Comparison of ENCODE assay signal across 9 cellular contexts in genomic region chr6:111727798-111728197, GRCh38.
DNase-seq lines count a peak whose midpoint lies in the region; ATAC-seq and TF ChIP-seq lines count a peak whose summit lies in the region.
"Had no signal": no experiment of that assay in that cellular context is flagged by ENCODE, and none has a peak within 500 bp of the region (broad histone marks: within the 10 kb centered on the region; RNA-seq: fewer than 3 reads in every experiment).

No MANE protein-coding gene starts in this region.

- H4K20me1 ChIP-seq in DND-41 (ENCODE audit: insufficient read depth, low read length): peaks cover 23% of the 10 kb centered on the region; the same call in 1 of the 2 replicates
- H4K20me1 ChIP-seq in IMR-90 (ENCODE audit: insufficient read depth, low read length): no peaks in the 10 kb centered on the region

- intact Hi-C loops in IMR-90 (cut with micrococcal nuclease) (loop anchor here (10.0 kb wide), 1 partner anchor 77 kb away; no protein-coding TSS in a partner anchor), sigmoid colon (cut with DNase I) (no loop called here)

- no peak overlapping the region for H2AK9ac ChIP-seq in IMR-90 (replicated peaks; ENCODE audit: low read depth, low read length, poor library complexity)

- H2AFZ ChIP-seq in DND-41 (ENCODE audit: low read depth, low read length) (no peak overlapping the region), IMR-90 (replicated peaks; ENCODE audit: low read length, poor library complexity) (no peak overlapping the region)

- peaks cover 78 to 84% of the 10 kb centered on the region in 2 donors for H3K4me1 Mint-ChIP-seq in natural killer cell treated with Interleukin-12 subunit alpha and Interleukin-12 subunit beta and Interleukin-15 and Interleukin-18, amount 100 ng/mL, for 72 hours (ENCODE audit: low read depth in 2 of 2)

- H2BK20ac ChIP-seq in IMR-90 (ENCODE audit: low read depth, low read length): no peak overlapping the region

- no peak overlapping the region for H3K4me3 Mint-ChIP-seq in natural killer cell treated with Interleukin-12 subunit alpha and Interleukin-12 subunit beta and Interleukin-15 and Interleukin-18, amount 100 ng/mL, for 72 hours

- H3K79me1 ChIP-seq in IMR-90 (ENCODE audit: low read depth in 1 of 2, low read length in 2 of 2): peaks cover 6 to 9% of the 10 kb centered on the region in 2 experiments; a peak in 3 of 4 replicates

- no peak overlapping the region for H2BK15ac ChIP-seq in IMR-90 (ENCODE audit: low read depth, low read length)

- in situ Hi-C loops in IMR-90 (cut with MboI; ENCODE audit: low sequenced_read_pairs): no loop called here

- no TSS peak for BruUV-seq in IMR-90 (replicated peaks; lab: Mats Ljungman, UMichigan)

- no peaks in the 10 kb centered on the region for H3K9me3 Mint-ChIP-seq in natural killer cell treated with Interleukin-12 subunit alpha and Interleukin-12 subunit beta and Interleukin-15 and Interleukin-18, amount 100 ng/mL, for 72 hours

- no peak overlapping the region for H3K23ac ChIP-seq in IMR-90 (ENCODE audit: low read depth, low read length)

- no peak overlapping the region for H4K91ac ChIP-seq in IMR-90 (ENCODE audit: insufficient read depth, low read depth, low read length)

- H4K8ac ChIP-seq in IMR-90 (ENCODE audit: low read depth in 2 of 2, low read length in 2 of 2): no peak overlapping the region

- H3K36me3 Mint-ChIP-seq in natural killer cell treated with Interleukin-12 subunit alpha and Interleukin-12 subunit beta and Interleukin-15 and Interleukin-18, amount 100 ng/mL, for 72 hours: peaks cover 11% of the 10 kb centered on the region

- DNase-seq in DND-41: no peak
- DNase-seq in IMR-90: peak; percentile 20
- DNase-seq in cardiac fibroblast (ENCODE audit: low read depth in 2 of 2): peak; percentile 55 to 67
- no peak for DNase-seq in natural killer cell treated with Interleukin-12 subunit alpha and Interleukin-12 subunit beta and Interleukin-15 and Interleukin-18, amount 100 ng/mL, for 72 hours (ENCODE audit: low spot score)
- no peak for DNase-seq in activated gamma-delta T cell (lab: John Stamatoyannopoulos, UW)
- DNase-seq in sigmoid colon: no peak
- DNase-seq: activated effector memory CD4-positive, alpha-beta T cell treated with Interleukin-2 at 50 U/mL for 16 hours; stimulated activated CD4-positive, alpha-beta T cell treated with anti-CD3 and anti-CD28 coated beads, Interleukin-2, amount 100 ng/mL, for 24 hours had no signal

- ATAC-seq in DND-41 (ENCODE audit: insufficient read depth, low read depth) (no peak), IMR-90 (ENCODE audit: low read depth) (no peak), GM21737 (IDR thresholded peaks at IDR 0.05; ENCODE audit: unreplicated experiment) (no peak)
- ATAC-seq in natural killer cell treated with Interleukin-12 subunit alpha and Interleukin-12 subunit beta and Interleukin-15 and Interleukin-18, amount 100 ng/mL, for 72 hours: no peak

- no peak for TF ChIP-seq POLR2A in IMR-90 (IDR thresholded peaks at IDR 0.05; ENCODE audit: low read depth, low read length)
- no peak for TF ChIP-seq POLR2A in sigmoid colon (IDR thresholded peaks at IDR 0.05)

- dilution Hi-C loops in IMR-90 (cut with HindIII; ENCODE audit: low sequenced_read_pairs, unreplicated experiment): no loop called here

- H2BK5ac ChIP-seq in IMR-90 (ENCODE audit: low read depth, low read length, poor library complexity, severe bottlenecking): no peak overlapping the region

- TF ChIP-seq CTCF in DND-41 (IDR thresholded peaks at IDR 0.05; ENCODE audit: borderline replicate concordance, extremely low read depth, low read length, poor library complexity, severe bottlenecking) (peak; percentile 44), IMR-90 (conservative IDR thresholded peaks at IDR 0.05; ENCODE audit: low read depth, low read length) (0 out of 2 replicates have a peak, but pooled peaks have one; percentile 22), cardiac fibroblast (IDR thresholded peaks at IDR 0.05; ENCODE audit: low read depth, low read length) (peak; percentile 48), sigmoid colon (IDR thresholded peaks at IDR 0.05) (peak in 1 of 4 experiments; percentile 31)

- no peak overlapping the region for H2BK120ac ChIP-seq in IMR-90 (ENCODE audit: low read depth, low read length)

- POLR2A ChIA-PET in IMR-90 (lab: Charles Lee; ENCODE audit: unreplicated experiment): no interaction called here

- H3K4me1 ChIP-seq in DND-41 (ENCODE audit: insufficient read depth, low read length): no peaks in the 10 kb centered on the region; the same call in 1 of the 2 replicates
- H3K4me1 ChIP-seq in IMR-90 (ENCODE audit: control insufficient read depth, insufficient read depth, low read length): peaks cover 4% of the 10 kb centered on the region
- H3K4me1 ChIP-seq in sigmoid colon: peaks cover 0 to 24% (median 3%) of the 10 kb centered on the region in 4 donors

- H3K9ac ChIP-seq in DND-41 (ENCODE audit: low read depth, low read length) (no peak overlapping the region), IMR-90 (ENCODE audit: low read depth, low read length) (no peak overlapping the region)

- no CpG with 5 or more reads among the region's 3 CpGs for WGBS in IMR-90 (ENCODE audit: extremely low coverage in 2 of 2, insufficient read length in 1 of 2), 2 experiments
- WGBS in sigmoid colon, 2 donors: 91 to 95% methylated on average over 3 of the region's 3 CpGs

- H4K5ac ChIP-seq in IMR-90 (ENCODE audit: low read depth, low read length): no peak overlapping the region

- no peak overlapping the region for H3K14ac ChIP-seq in IMR-90 (replicated peaks; ENCODE audit: low read depth, low read length)

- no peaks in the 10 kb centered on the region for H3K27me3 ChIP-seq in DND-41 (ENCODE audit: insufficient read depth, low read length, poor library complexity)
- H3K27me3 ChIP-seq in IMR-90 (ENCODE audit: control insufficient read depth, insufficient read depth, low read length): no peaks in the 10 kb centered on the region
- H3K27me3 ChIP-seq in sigmoid colon: no peaks in the 10 kb centered on the region

- peaks cover 4% of the 10 kb centered on the region; the same call in 1 of the 2 replicates for H3K36me3 ChIP-seq in DND-41 (ENCODE audit: insufficient read depth, low read length)
- peaks cover 2% of the 10 kb centered on the region; the same call in 1 of the 2 replicates for H3K36me3 ChIP-seq in IMR-90 (ENCODE audit: control insufficient read depth, insufficient read depth, low read length)
- H3K36me3 ChIP-seq in sigmoid colon: no peaks in the 10 kb centered on the region

- H3K27ac Mint-ChIP-seq in natural killer cell treated with Interleukin-12 subunit alpha and Interleukin-12 subunit beta and Interleukin-15 and Interleukin-18, amount 100 ng/mL, for 72 hours: peak overlapping the region; percentile 85 to 95

- no peak overlapping the region for H3K56ac ChIP-seq in IMR-90 (ENCODE audit: extremely low read depth, insufficient read depth, low read length)

- no peak overlapping the region for H3K18ac ChIP-seq in IMR-90 (ENCODE audit: low read depth, low read length)

- CTCF ChIA-PET in IMR-90 (lab: Yijun Ruan, JAX): no interaction called here

- peaks cover 46% of the 10 kb centered on the region for H3K79me2 ChIP-seq in DND-41 (ENCODE audit: insufficient read depth, low read length)

- H3K4me3 ChIP-seq in DND-41 (ENCODE audit: low read depth in 1 of 2, low read length in 2 of 2) (no peak overlapping the region), IMR-90 (ENCODE audit: insufficient read depth, low read depth, low read length) (no peak overlapping the region), cardiac fibroblast (replicated peaks in 1 of 2; ENCODE audit: low read depth in 2 of 2, low read length in 2 of 2) (no peak overlapping the region), sigmoid colon (no peak overlapping the region)

- H3K27ac ChIP-seq in DND-41 (ENCODE audit: low read length): no peak overlapping the region
- H3K27ac ChIP-seq in IMR-90 (ENCODE audit: insufficient read depth, low read length): no peak overlapping the region
- no peak overlapping the region for H3K27ac ChIP-seq in sigmoid colon

- H2AK5ac ChIP-seq in IMR-90 (ENCODE audit: low read depth, low read length): no peak overlapping the region

- no peak overlapping the region for H3K4ac ChIP-seq in IMR-90 (ENCODE audit: low read depth, low read length)

- no peak for TF ChIP-seq EP300 in sigmoid colon (IDR thresholded peaks at IDR 0.05)

- TF ChIP-seq RAD21 in IMR-90 (IDR thresholded peaks at IDR 0.05; ENCODE audit: low read length): no peak

- H3K9me3 ChIP-seq in DND-41 (ENCODE audit: insufficient read depth, low read length, severe bottlenecking) (no peaks in the 10 kb centered on the region), IMR-90 (ENCODE audit: control insufficient read depth, insufficient read depth, low read length) (peaks cover 6% of the 10 kb centered on the region; the same call in 1 of the 2 replicates), sigmoid colon (no peaks in the 10 kb centered on the region)

- H3K27me3 Mint-ChIP-seq in natural killer cell treated with Interleukin-12 subunit alpha and Interleukin-12 subunit beta and Interleukin-15 and Interleukin-18, amount 100 ng/mL, for 72 hours: no peaks in the 10 kb centered on the region

- H3K4me2 ChIP-seq in DND-41 (ENCODE audit: insufficient read depth, low read length) (no peak overlapping the region), IMR-90 (ENCODE audit: low read depth, low read length) (no peak overlapping the region)

- peaks cover 4% of the 10 kb centered on the region; the same call in 1 of the 2 replicates for H3K9me1 ChIP-seq in IMR-90 (ENCODE audit: insufficient read depth, low read length)

TF ChIP-seq in IMR-90, 13 proteins besides CTCF, POLR2A, EP300 and RAD21:
- TF ChIP-seq ELK1 (IDR thresholded peaks at IDR 0.05; ENCODE audit: borderline replicate concordance, low read depth, low read length): no peak

Comparison
In these comparisons a context has a peak if more than half of its experiments do, and no peak if none do; other contexts are left out.
1. DNase-seq: peak in IMR-90 (single experiment) and cardiac fibroblast (2 of 2); none in DND-41 (single experiment), natural killer cell treated with Interleukin-12 subunit alpha and Interleukin-12 subunit beta and Interleukin-15 and Interleukin-18, amount 100 ng/mL, for 72 hours (single experiment), activated gamma-delta T cell (single experiment) and sigmoid colon (single experiment).